16 cellular contexts compared by ENCODE assay signal in genomic region chr20:37331060-37331857, GRCh38. TPM values are rescaled to one million over a fixed set of nuclear protein-coding genes. Genes with fewer than 3 reads are reported as not detected.
DNase-seq lines count a peak whose midpoint lies in the region; ATAC-seq and TF ChIP-seq lines count a peak whose summit lies in the region.
"Had no signal": no experiment of that assay in that cellular context is flagged by ENCODE, and none has a peak within 500 bp of the region (broad histone marks: within the 10 kb centered on the region; RNA-seq: fewer than 3 reads in every experiment).

No MANE protein-coding gene starts in this region.

- 74% methylated on average over 11 of the region's 11 CpGs for WGBS in suprapubic skin

- H3K36me3 Mint-ChIP-seq in WTC11, result no peaks in the 10 kb centered on the region

- H3K9me3 Mint-ChIP-seq in WTC11, result no peaks in the 10 kb centered on the region
- H3K9me3 Mint-ChIP-seq: activated CD4-positive, alpha-beta memory T cell treated with anti-CD3 and anti-CD28 coated beads, Interleukin-2, amount 10 ng/mL, durations not matched to agents 7 days and 5 days had no signal

- H3K4me3 ChIP-seq in muscle layer of duodenum (ENCODE audit: low read depth in 1 of 2, low read length in 2 of 2), result no peak overlapping the region
- H3K4me3 ChIP-seq in suprapubic skin, result no peak overlapping the region

- no peaks in the 10 kb centered on the region for H3K27me3 Mint-ChIP-seq in WTC11 (ENCODE audit: low read depth)
- H3K27me3 Mint-ChIP-seq: activated CD4-positive, alpha-beta memory T cell treated with anti-CD3 and anti-CD28 coated beads, Interleukin-2, amount 10 ng/mL, durations not matched to agents 7 days and 5 days had no signal

- peak overlapping the region; percentile 56 for H3K27ac ChIP-seq in muscle layer of duodenum (ENCODE audit: low read length)
- H3K27ac ChIP-seq in suprapubic skin, result peak overlapping the region; percentile 29

- H3K9me3 ChIP-seq in muscle layer of duodenum (ENCODE audit: control insufficient read depth in 1 of 2, low read length in 2 of 2) (no peaks in the 10 kb centered on the region), suprapubic skin (no peaks in the 10 kb centered on the region)

- CTCF ChIA-PET in WTC11 (lab: Charles Lee), result interaction anchor here (0.9 to 1.4 kb wide), 6 partner anchors 12 to 139 kb away, joined by 3 to 5 read pairs (median 4); no protein-coding TSS in a partner anchor

- ATAC-seq in WTC11, result no peak
- peak; percentile 3 for ATAC-seq in esophagus mucosa
- ATAC-seq in HG02870 (IDR thresholded peaks at IDR 0.05; ENCODE audit: unreplicated experiment), result no peak
- ATAC-seq: HCT116 had no signal

- peaks cover 5 to 41% of the 10 kb centered on the region in 2 donors for H3K4me1 ChIP-seq in muscle layer of duodenum (ENCODE audit: control insufficient read depth in 1 of 2, insufficient read depth in 2 of 2, low read length in 2 of 2)
- H3K4me1 ChIP-seq in suprapubic skin, result peaks cover 25% of the 10 kb centered on the region

- POLR2A ChIA-PET in WTC11 (lab: Charles Lee), result no interaction called here

- H3K36me3 ChIP-seq in muscle layer of duodenum (ENCODE audit: control insufficient read depth in 1 of 2, insufficient read depth in 2 of 2, low read length in 2 of 2) (no peaks in the 10 kb centered on the region), suprapubic skin (no peaks in the 10 kb centered on the region)

- TF ChIP-seq EP300 in suprapubic skin (IDR thresholded peaks at IDR 0.05), result no peak

- TF ChIP-seq CTCF in WTC11 (IDR thresholded peaks at IDR 0.05), result no peak
- no peak for TF ChIP-seq CTCF in suprapubic skin (IDR thresholded peaks at IDR 0.05)

- DNase-seq in WTC11 (ENCODE audit: low spot score) (no peak), suprapubic skin (ENCODE audit: low spot score in 2 of 2) (no peak), activated gamma-delta T cell treated with Interleukin-2 at 50 U/mL for 16 hours (no peak), hippocampal formation (lab: John Stamatoyannopoulos, UW) (no peak)
- DNase-seq in activated naive CD4-positive, alpha-beta T cell (lab: John Stamatoyannopoulos, UW), result no peak
- DNase-seq: activated CD4-positive, alpha-beta memory T cell treated with anti-CD3 and anti-CD28 coated beads, Interleukin-2, amount 10 ng/mL, durations not matched to agents 7 days and 5 days; activated CD4-positive, CD25-positive, alpha-beta regulatory T cell; activated effector memory CD4-positive, alpha-beta T cell treated with anti-CD3 and anti-CD28 coated beads, Interleukin-2, amount 50 U/mL, for 16 hours; dermis blood vessel endothelial cell; NCI-H1436 treated with DMSO at 0.1 percent for 48 hours; NCI-H2171; NCI-H524 treated with DMSO at 0.1 percent for 48 hours had no signal

- no peak for TF ChIP-seq POLR2A in suprapubic skin (IDR thresholded peaks at IDR 0.05)

- H3K27me3 ChIP-seq in muscle layer of duodenum (ENCODE audit: low read depth, low read length) (no peaks in the 10 kb centered on the region), suprapubic skin (no peaks in the 10 kb centered on the region)

- H3K27ac Mint-ChIP-seq in WTC11, result no peak overlapping the region
- H3K27ac Mint-ChIP-seq: activated CD4-positive, alpha-beta memory T cell treated with anti-CD3 and anti-CD28 coated beads, Interleukin-2, amount 10 ng/mL, durations not matched to agents 7 days and 5 days had no signal

- no peak overlapping the region for H3K4me3 Mint-ChIP-seq in WTC11
- H3K4me3 Mint-ChIP-seq: activated CD4-positive, alpha-beta memory T cell treated with anti-CD3 and anti-CD28 coated beads, Interleukin-2, amount 10 ng/mL, durations not matched to agents 7 days and 5 days had no signal

- peaks cover 14% of the 10 kb centered on the region for H3K4me1 Mint-ChIP-seq in WTC11

TF ChIP-seq in WTC11, 78 proteins besides CTCF, POLR2A, EP300 and RAD21:
- TF ChIP-seq ZNF121 (CRISPR knock-in tag; IDR thresholded peaks at IDR 0.05) (0 out of 2 replicates have a peak, but pooled peaks have one; percentile 26), ZNF396 (CRISPR knock-in tag; IDR thresholded peaks at IDR 0.05; ENCODE audit: borderline replicate concordance) (no peak)

RNA-seq across cellular contexts. Expression of gene SRC, which starts 14.7 kb away (rescaled TPM):
- 27.4 to 33.3 TPM (median 30.4 TPM) in 3 replicates for total RNA-seq in WTC11 (2021)
- total RNA-seq in esophagus mucosa, result 30.5 TPM
- total RNA-seq in suprapubic skin, result 10 to 100 TPM; 18.8 to 39.5 (median 26.0) TPM

RNA-seq across cellular contexts. Expression of gene MANBAL, which starts 41.8 kb away (rescaled TPM):
- total RNA-seq in WTC11 (2021) (41.7 to 48.6 TPM (median 48.5 TPM) in 3 replicates), esophagus mucosa (42.0 TPM), suprapubic skin (10 to 100 TPM; 15.4 to 32.3 (median 25.4) TPM)
